ENCODE assay signal across 8 cellular contexts in the genomic region with DNA sequence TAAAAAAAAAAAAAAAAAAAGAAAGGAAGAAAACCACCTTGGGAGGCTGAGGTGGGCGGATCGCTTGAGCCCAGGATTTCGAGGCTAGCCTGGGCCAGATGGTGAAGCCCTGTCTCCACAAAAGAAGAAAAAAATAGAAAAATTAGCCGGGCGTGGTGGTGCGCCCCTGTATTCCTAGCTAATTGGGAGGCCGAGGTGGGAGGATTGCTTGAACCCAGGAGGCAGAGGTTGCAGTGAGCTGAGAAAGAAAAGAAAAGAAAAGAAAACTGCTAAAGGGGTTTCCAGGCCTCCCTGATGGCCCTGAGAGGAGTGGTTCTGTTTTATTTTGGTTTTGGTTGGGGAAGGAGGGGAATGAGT. TPM values are rescaled to one million over a fixed set of nuclear protein-coding genes. Genes with fewer than 3 reads are reported as not detected.
A peak's percentile ranks its signal among the peaks of the same experiment; 100 is the strongest.
DNase-seq lines count a peak whose midpoint lies in the region; ATAC-seq and TF ChIP-seq lines count a peak whose summit lies in the region.

No MANE protein-coding gene starts in this region.

- peak overlapping the region; percentile 93 for H3K4me3 ChIP-seq in GM12865 (ENCODE audit: low read depth, low read length)
- H3K4me3 ChIP-seq in SK-N-MC = peak overlapping the region; percentile 86
- peak overlapping the region; percentile 90 for H3K4me3 ChIP-seq in fibroblast of mammary gland (ENCODE audit: control insufficient read depth, low read depth, low read length)
- peak overlapping the region; percentile 79 for H3K4me3 ChIP-seq in skeletal muscle cell (ENCODE audit: low read depth, low read length)

- H3K36me3 ChIP-seq in SK-N-MC (ENCODE audit: insufficient read depth, low read length) = peaks cover 42% of the 10 kb centered on the region

- ATAC-seq in HG03521 (IDR thresholded peaks at IDR 0.05; ENCODE audit: unreplicated experiment) = no peak

- no peak for DNase-seq in GM12865 (ENCODE audit: low read depth)
- no peak for DNase-seq in SK-N-MC (ENCODE audit: low read depth, low spot score)
- no peak for DNase-seq in fibroblast of mammary gland (ENCODE audit: low read depth)
- DNase-seq in skeletal muscle cell (ENCODE audit: low read depth) = no peak
- no peak for DNase-seq in H4 (ENCODE audit: low spot score)
- DNase-seq in activated CD4-positive, CD25-positive, alpha-beta regulatory T cell treated with anti-CD3 and anti-CD28 coated beads, Interleukin-2, amount 50 U/mL, for 72 hours = no peak
- DNase-seq in CD1c-positive myeloid dendritic cell (ENCODE audit: extremely low spot score) = no peak

- TF ChIP-seq CTCF in GM12865 (IDR thresholded peaks at IDR 0.05; ENCODE audit: insufficient read depth, low read depth, low read length, missing control alignments) (no peak), fibroblast of mammary gland (conservative IDR thresholded peaks at IDR 0.05; ENCODE audit: control insufficient read depth, insufficient read depth, low read depth, low read length) (no peak)

- no peak overlapping the region for H3K27ac ChIP-seq in SK-N-MC

- H3K9ac ChIP-seq in SK-N-MC (ENCODE audit: insufficient read length) = no peak overlapping the region

- no peaks in the 10 kb centered on the region for H3K9me3 ChIP-seq in SK-N-MC (ENCODE audit: low read depth, low read length)

RNA-seq across cellular contexts. Expression of gene ZNF473, which starts 0.7 kb away (rescaled TPM):
- total RNA-seq in H4 (2014; rRNA removed; shearing (Covaris generic)) = 15.8 and 17.4 TPM in 2 replicates

RNA-seq across cellular contexts. Expression of gene VRK3, which starts 1.4 kb away (rescaled TPM):
- total RNA-seq in H4 (2014; rRNA removed; shearing (Covaris generic)) = 32.5 and 35.6 TPM in 2 replicates
